ENCODE assay signal across 8 cellular contexts in the genomic region with DNA sequence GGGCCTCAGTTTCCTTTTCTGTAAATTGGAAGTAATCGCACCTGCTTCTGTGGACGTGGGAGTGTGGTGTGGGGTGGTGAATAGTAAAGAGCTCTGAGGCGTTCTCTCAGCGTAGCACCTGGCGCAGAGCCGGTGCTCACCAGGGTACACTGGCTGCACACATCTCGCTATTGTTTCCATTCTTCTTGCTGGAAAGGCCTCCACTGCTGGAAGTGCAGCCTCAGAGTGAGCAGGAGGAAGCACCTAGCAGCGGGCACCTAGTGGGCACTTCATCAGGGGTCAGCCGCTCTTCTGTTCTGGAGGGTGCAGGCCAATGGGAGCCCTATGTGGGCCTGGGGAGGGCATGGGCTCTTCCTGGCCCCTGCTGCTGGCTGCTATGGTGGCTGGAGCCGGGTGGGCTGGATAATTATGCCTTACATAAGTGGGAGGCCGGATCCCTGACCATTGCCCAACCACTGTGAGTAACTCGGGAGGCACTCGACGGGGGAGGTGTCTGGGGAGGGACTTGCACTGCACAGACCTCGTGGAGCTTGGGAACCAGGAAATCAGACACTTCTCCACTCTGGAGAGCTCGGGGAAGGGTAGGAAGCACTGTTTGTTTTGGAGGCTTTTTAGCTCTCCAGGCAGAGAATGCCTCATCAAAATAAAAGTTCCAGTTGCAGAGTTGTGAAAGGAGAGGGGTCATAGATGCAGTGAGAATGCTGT. TPM values are rescaled to one million over a fixed set of nuclear protein-coding genes. Genes with fewer than 3 reads are reported as not detected.
DNase-seq lines count a peak whose midpoint lies in the region; FAIRE-seq and TF ChIP-seq lines count a peak whose summit lies in the region.

No MANE protein-coding gene starts in this region.

- FAIRE-seq in islet of Langerhans (lab: Jason Lieb, UNC), result peak; percentile 89

- H3K27me3 ChIP-seq in skeletal muscle tissue (ENCODE audit: control insufficient read depth in 3 of 3, insufficient read depth in 3 of 3, low read length in 3 of 3), result no peaks in the 10 kb centered on the region
- no peaks in the 10 kb centered on the region for H3K27me3 ChIP-seq in WERI-Rb-1 (ENCODE audit: insufficient read depth, low read depth, severe bottlenecking)

- H3K9me3 ChIP-seq in skeletal muscle tissue (ENCODE audit: control insufficient read depth in 3 of 3, low read length in 3 of 3) (no peaks in the 10 kb centered on the region), WERI-Rb-1 (ENCODE audit: severe bottlenecking) (no peaks in the 10 kb centered on the region)

- H3K9me3 Mint-ChIP-seq in CD14-positive monocyte, result peaks cover 0 to 6% (median 0%) of the 10 kb centered on the region in 7 donors
- peaks cover 0 to 5% (median 4%) of the 10 kb centered on the region in 5 experiments for H3K9me3 Mint-ChIP-seq in brain

- peaks cover 0 to 3% (median 0%) of the 10 kb centered on the region in 3 donors for H3K36me3 ChIP-seq in skeletal muscle tissue (ENCODE audit: control insufficient read depth in 3 of 3, insufficient read depth in 3 of 3, low read length in 3 of 3)
- no peaks in the 10 kb centered on the region for H3K36me3 ChIP-seq in WERI-Rb-1

- peak overlapping the region; percentile 99 to 100 (median 99) for H3K27ac Mint-ChIP-seq in CD14-positive monocyte
- peak overlapping the region; percentile 76 to 96 (median 91) for H3K27ac Mint-ChIP-seq in brain

- H3K4me3 Mint-ChIP-seq in CD14-positive monocyte (peak overlapping the region; percentile 99 to 100), brain (peak overlapping the region; percentile 87 to 98 (median 93))

- peak overlapping the region; percentile 92 to 99 (median 96) for H3K9ac ChIP-seq in skeletal muscle tissue (ENCODE audit: low read depth in 1 of 3, low read length in 3 of 3)

- H3K4me1 Mint-ChIP-seq in CD14-positive monocyte, result peaks cover 64% of the 10 kb centered on the region
- H3K4me1 Mint-ChIP-seq in brain, result peaks cover 55% of the 10 kb centered on the region

- H3K4me1 ChIP-seq in skeletal muscle tissue (ENCODE audit: control insufficient read depth in 3 of 3, insufficient read depth in 3 of 3, low read length in 3 of 3), result peaks cover 70 to 88% (median 78%) of the 10 kb centered on the region in 3 donors

- peak overlapping the region; percentile 91 for H3K27ac ChIP-seq in skeletal muscle tissue (ENCODE audit: low read depth, low read length)
- H3K27ac ChIP-seq in WERI-Rb-1, result no peak overlapping the region

- intact Hi-C loops in CD14-positive monocyte (cut with micrococcal nuclease), result loop anchor here in 1 of 2 donors (10.0 kb wide), 2 partner anchors 161 to 241 kb away; partner anchors contain the start of genes DHRS7B and USP22

- H3K36me3 Mint-ChIP-seq in CD14-positive monocyte (peaks cover 19 to 30% of the 10 kb centered on the region in 2 donors), brain (no peaks in the 10 kb centered on the region)

- DNase-seq in CD14-positive monocyte (ENCODE audit: low spot score), result peak; percentile 96
- peak; percentile 95 for DNase-seq in HS-27A (ENCODE audit: low read depth)
- DNase-seq in OCI-M1 (lab: John Stamatoyannopoulos, UW), result peak; percentile 66
- DNase-seq in WERI-Rb-1, result no peak
- no peak for DNase-seq in stimulated activated CD4-positive, alpha-beta T cell treated with anti-CD3 and anti-CD28 coated beads, Interleukin-12 subunit alpha, Interleukin-12 subunit beta, amount 100 ng/mL, for 4 hours

- peak overlapping the region; percentile 90 to 98 (median 96) for H3K4me3 ChIP-seq in skeletal muscle tissue (ENCODE audit: low read length in 3 of 3)
- no peak overlapping the region for H3K4me3 ChIP-seq in WERI-Rb-1 (ENCODE audit: low read depth, low read length)

- peaks cover 5 to 9% (median 6%) of the 10 kb centered on the region in 3 donors for H3K27me3 Mint-ChIP-seq in CD14-positive monocyte (ENCODE audit: low read depth in 3 of 3)
- H3K27me3 Mint-ChIP-seq in brain, result peaks cover 8% of the 10 kb centered on the region

- TF ChIP-seq CTCF in CD14-positive monocyte (IDR thresholded peaks at IDR 0.05) (no peak), brain (conservative IDR thresholded peaks at IDR 0.05) (no peak), WERI-Rb-1 (IDR thresholded peaks at IDR 0.05; ENCODE audit: low read depth, low read length) (no peak)

RNA-seq across cellular contexts. Expression of gene MAP2K3, which starts 1.7 kb away (rescaled TPM):
- polyA plus RNA-seq in CD14-positive monocyte (100 to 1,000 TPM; 107 to 166 TPM), brain (ENCODE audit: insufficient read depth, low read depth, low replicate concordance) (19.0 TPM)
- total RNA-seq in skeletal muscle tissue, result 11.5 TPM

RNA-seq across cellular contexts. Expression of gene NATD1, which starts 33.0 kb away (rescaled TPM):
- polyA plus RNA-seq in CD14-positive monocyte, result 1 to 10 TPM; 3.0 to 3.8 TPM
- 19.6 TPM for polyA plus RNA-seq in brain (ENCODE audit: insufficient read depth, low read depth, low replicate concordance)
- 3.7 TPM for total RNA-seq in skeletal muscle tissue

Comparison
In these comparisons a context has a peak if more than half of its experiments do, and no peak if none do; other contexts are left out.
1. DNase-seq: peak in CD14-positive monocyte (single experiment), HS-27A (single experiment) and OCI-M1 (single experiment); none in WERI-Rb-1 (single experiment) and stimulated activated CD4-positive, alpha-beta T cell treated with anti-CD3 and anti-CD28 coated beads, Interleukin-12 subunit alpha, Interleukin-12 subunit beta, amount 100 ng/mL, for 4 hours (single experiment).